1 cellular context compared by ENCODE assay signal in the genomic region with DNA sequence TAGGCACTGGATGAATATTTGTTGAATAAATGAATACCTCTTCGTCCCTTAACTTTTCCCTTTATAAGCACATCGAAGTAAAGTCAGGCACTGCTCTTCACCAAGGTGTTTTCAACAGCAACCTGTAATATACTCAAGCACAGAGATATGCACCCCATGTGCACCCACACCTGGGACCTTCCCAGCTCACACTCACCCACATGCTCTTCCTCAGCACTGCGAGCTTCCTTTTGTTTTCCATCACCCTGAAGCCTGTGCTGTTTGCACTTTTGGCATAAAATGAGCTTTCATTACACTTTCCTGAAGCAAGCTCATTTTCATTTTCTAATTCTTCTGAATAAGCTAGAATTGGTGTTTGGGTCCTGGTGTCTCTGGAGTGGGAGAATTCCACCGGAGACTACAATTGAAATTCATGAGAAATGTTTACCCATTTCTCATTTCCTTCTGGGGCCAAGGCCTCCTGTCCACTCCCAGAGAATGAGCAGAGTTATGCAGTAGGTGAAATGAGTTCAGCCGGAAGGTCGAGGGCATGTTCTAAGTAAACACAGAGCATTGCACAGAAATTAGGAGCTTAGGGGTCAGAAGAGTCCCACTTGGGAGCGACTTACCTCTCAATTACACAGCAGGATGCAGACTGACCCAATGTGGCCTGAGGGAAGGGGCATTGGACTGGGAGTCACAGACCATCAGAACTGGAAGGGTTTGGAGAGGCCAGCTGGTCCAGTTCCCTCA.
TF ChIP-seq lines count a peak whose summit lies in the region.

No MANE protein-coding gene starts in this region.

TF ChIP-seq in HepG2, 621 proteins besides CTCF, POLR2A, EP300 and RAD21 (continued from another document and continues in another):
- TF ChIP-seq ZBTB49 (CRISPR knock-in tag; IDR thresholded peaks at IDR 0.05; ENCODE audit: borderline replicate concordance): no peak
- TF ChIP-seq ZNF337 (CRISPR knock-in tag; IDR thresholded peaks at IDR 0.05; ENCODE audit: borderline replicate concordance, low read depth): no peak
- TF ChIP-seq ZFP91 (CRISPR knock-in tag; IDR thresholded peaks at IDR 0.05; ENCODE audit: borderline replicate concordance): peak; percentile 62
- no peak for TF ChIP-seq KLF13 (CRISPR knock-in tag; IDR thresholded peaks at IDR 0.05)
- no peak for TF ChIP-seq DNMT1 (CRISPR knock-in tag; IDR thresholded peaks at IDR 0.05)
- TF ChIP-seq JUNB (CRISPR knock-in tag; IDR thresholded peaks at IDR 0.05; ENCODE audit: borderline replicate concordance): no peak
- TF ChIP-seq GTF2F1 (IDR thresholded peaks at IDR 0.05; ENCODE audit: low read length): no peak
- TF ChIP-seq ZNF574 (CRISPR knock-in tag; IDR thresholded peaks at IDR 0.05): peak; percentile 39; the same call in 1 of the 2 replicates
- TF ChIP-seq ZFAT (CRISPR knock-in tag; conservative IDR thresholded peaks at IDR 0.05): no peak
- TF ChIP-seq ZNF644 (CRISPR knock-in tag; IDR thresholded peaks at IDR 0.05; ENCODE audit: low read depth): peak; percentile 78; the same call in 1 of the 2 replicates
- TF ChIP-seq PRDM4 (CRISPR knock-in tag; IDR thresholded peaks at IDR 0.05; ENCODE audit: borderline replicate concordance): no peak
- TF ChIP-seq ZNF275 (CRISPR knock-in tag; IDR thresholded peaks at IDR 0.05; ENCODE audit: borderline replicate concordance): no peak; the same call in 1 of the 2 replicates
- no peak for TF ChIP-seq ZNF326 (CRISPR knock-in tag; IDR thresholded peaks at IDR 0.05; ENCODE audit: borderline replicate concordance)
- no peak for TF ChIP-seq ZNF772 (CRISPR knock-in tag; IDR thresholded peaks at IDR 0.05)
- peak; percentile 72; the same call in 1 of the 2 replicates for TF ChIP-seq ZNF605 (CRISPR knock-in tag; IDR thresholded peaks at IDR 0.05)
- no peak for TF ChIP-seq TEF (CRISPR knock-in tag; IDR thresholded peaks at IDR 0.05)
- no peak for TF ChIP-seq ZMAT5 (CRISPR knock-in tag; IDR thresholded peaks at IDR 0.05; ENCODE audit: borderline replicate concordance, low read depth)
- TF ChIP-seq, protein P1, sequence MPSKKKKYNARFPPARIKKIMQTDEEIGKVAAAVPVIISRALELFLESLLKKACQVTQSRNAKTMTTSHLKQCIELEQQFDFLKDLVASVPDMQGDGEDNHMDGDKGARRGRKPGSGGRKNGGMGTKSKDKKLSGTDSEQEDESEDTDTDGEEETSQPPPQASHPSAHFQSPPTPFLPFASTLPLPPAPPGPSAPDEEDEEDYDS (CRISPR knock-in tag; IDR thresholded peaks at IDR 0.05): peak; percentile 65; the same call in 1 of the 2 replicates
- TF ChIP-seq, protein P2, sequence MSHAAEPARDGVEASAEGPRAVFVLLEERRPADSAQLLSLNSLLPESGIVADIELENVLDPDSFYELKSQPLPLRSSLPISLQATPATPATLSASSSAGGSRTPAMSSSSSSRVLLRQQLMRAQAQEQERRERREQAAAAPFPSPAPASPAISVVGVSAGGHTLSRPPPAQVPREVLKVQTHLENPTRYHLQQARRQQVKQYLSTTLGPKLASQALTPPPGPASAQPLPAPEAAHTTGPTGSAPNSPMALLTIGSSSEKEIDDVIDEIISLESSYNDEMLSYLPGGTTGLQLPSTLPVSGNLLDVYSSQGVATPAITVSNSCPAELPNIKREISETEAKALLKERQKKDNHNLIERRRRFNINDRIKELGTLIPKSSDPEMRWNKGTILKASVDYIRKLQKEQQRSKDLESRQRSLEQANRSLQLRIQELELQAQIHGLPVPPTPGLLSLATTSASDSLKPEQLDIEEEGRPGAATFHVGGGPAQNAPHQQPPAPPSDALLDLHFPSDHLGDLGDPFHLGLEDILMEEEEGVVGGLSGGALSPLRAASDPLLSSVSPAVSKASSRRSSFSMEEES (CRISPR knock-in tag; IDR thresholded peaks at IDR 0.05): peak; percentile 78
- TF ChIP-seq TBX2 (CRISPR knock-in tag; IDR thresholded peaks at IDR 0.05; ENCODE audit: borderline replicate concordance): peak; percentile 78; the same call in 1 of the 2 replicates
- TF ChIP-seq ZNF230 (CRISPR knock-in tag; IDR thresholded peaks at IDR 0.05): 0 out of 2 replicates have a peak, but pooled peaks have one; percentile 48
- TF ChIP-seq KAT7 (CRISPR knock-in tag; IDR thresholded peaks at IDR 0.05; ENCODE audit: borderline replicate concordance): no peak
- TF ChIP-seq, protein P3, sequence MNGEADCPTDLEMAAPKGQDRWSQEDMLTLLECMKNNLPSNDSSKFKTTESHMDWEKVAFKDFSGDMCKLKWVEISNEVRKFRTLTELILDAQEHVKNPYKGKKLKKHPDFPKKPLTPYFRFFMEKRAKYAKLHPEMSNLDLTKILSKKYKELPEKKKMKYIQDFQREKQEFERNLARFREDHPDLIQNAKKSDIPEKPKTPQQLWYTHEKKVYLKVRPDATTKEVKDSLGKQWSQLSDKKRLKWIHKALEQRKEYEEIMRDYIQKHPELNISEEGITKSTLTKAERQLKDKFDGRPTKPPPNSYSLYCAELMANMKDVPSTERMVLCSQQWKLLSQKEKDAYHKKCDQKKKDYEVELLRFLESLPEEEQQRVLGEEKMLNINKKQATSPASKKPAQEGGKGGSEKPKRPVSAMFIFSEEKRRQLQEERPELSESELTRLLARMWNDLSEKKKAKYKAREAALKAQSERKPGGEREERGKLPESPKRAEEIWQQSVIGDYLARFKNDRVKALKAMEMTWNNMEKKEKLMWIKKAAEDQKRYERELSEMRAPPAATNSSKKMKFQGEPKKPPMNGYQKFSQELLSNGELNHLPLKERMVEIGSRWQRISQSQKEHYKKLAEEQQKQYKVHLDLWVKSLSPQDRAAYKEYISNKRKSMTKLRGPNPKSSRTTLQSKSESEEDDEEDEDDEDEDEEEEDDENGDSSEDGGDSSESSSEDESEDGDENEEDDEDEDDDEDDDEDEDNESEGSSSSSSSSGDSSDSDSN (CRISPR knock-in tag; IDR thresholded peaks at IDR 0.05): peak; percentile 47; the same call in 1 of the 2 replicates
- TF ChIP-seq MYNN (CRISPR knock-in tag; IDR thresholded peaks at IDR 0.05; ENCODE audit: low read depth): no peak
- no peak for TF ChIP-seq RAD51 (IDR thresholded peaks at IDR 0.05; ENCODE audit: borderline replicate concordance)
- no peak for TF ChIP-seq ZNF484 (CRISPR knock-in tag; IDR thresholded peaks at IDR 0.05; ENCODE audit: borderline replicate concordance, low read depth)
- TF ChIP-seq ZFP62 (CRISPR knock-in tag; IDR thresholded peaks at IDR 0.05): no peak
- TF ChIP-seq SMYD3 (CRISPR knock-in tag; IDR thresholded peaks at IDR 0.05): no peak
- no peak; the same call in 1 of the 2 replicates for TF ChIP-seq CCDC6 (CRISPR knock-in tag; IDR thresholded peaks at IDR 0.05)
- TF ChIP-seq, protein P4, sequence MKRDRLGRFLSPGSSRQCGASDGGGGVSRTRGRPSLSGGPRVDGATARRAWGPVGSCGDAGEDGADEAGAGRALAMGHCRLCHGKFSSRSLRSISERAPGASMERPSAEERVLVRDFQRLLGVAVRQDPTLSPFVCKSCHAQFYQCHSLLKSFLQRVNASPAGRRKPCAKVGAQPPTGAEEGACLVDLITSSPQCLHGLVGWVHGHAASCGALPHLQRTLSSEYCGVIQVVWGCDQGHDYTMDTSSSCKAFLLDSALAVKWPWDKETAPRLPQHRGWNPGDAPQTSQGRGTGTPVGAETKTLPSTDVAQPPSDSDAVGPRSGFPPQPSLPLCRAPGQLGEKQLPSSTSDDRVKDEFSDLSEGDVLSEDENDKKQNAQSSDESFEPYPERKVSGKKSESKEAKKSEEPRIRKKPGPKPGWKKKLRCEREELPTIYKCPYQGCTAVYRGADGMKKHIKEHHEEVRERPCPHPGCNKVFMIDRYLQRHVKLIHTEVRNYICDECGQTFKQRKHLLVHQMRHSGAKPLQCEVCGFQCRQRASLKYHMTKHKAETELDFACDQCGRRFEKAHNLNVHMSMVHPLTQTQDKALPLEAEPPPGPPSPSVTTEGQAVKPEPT (CRISPR knock-in tag; IDR thresholded peaks at IDR 0.05; ENCODE audit: low read depth): no peak
- peak; percentile 96 for TF ChIP-seq TEAD3 (CRISPR knock-in tag; optimal IDR thresholded peaks at IDR 0.05; ENCODE audit: borderline replicate concordance)
- peak; percentile 99 for TF ChIP-seq GATAD2A (CRISPR knock-in tag; IDR thresholded peaks at IDR 0.05)
- TF ChIP-seq THAP11 (CRISPR knock-in tag; IDR thresholded peaks at IDR 0.05): peak; percentile 77
- peak; percentile 69; the same call in 1 of the 2 replicates for TF ChIP-seq ZBTB7A (CRISPR knock-in tag; IDR thresholded peaks at IDR 0.05)
- peak; percentile 71; the same call in 1 of the 2 replicates for TF ChIP-seq KAT8 (CRISPR knock-in tag; IDR thresholded peaks at IDR 0.05)
- peak; percentile 66; the same call in 1 of the 2 replicates for TF ChIP-seq ZNF34 (CRISPR knock-in tag; IDR thresholded peaks at IDR 0.05; ENCODE audit: borderline replicate concordance)
- peak; percentile 64; the same call in 1 of the 2 replicates for TF ChIP-seq GFI1 (CRISPR knock-in tag; IDR thresholded peaks at IDR 0.05; ENCODE audit: borderline replicate concordance)
- TF ChIP-seq ISL2 (CRISPR knock-in tag; IDR thresholded peaks at IDR 0.05): peak; percentile 72; the same call in 1 of the 2 replicates
